In the genomic region with DNA sequence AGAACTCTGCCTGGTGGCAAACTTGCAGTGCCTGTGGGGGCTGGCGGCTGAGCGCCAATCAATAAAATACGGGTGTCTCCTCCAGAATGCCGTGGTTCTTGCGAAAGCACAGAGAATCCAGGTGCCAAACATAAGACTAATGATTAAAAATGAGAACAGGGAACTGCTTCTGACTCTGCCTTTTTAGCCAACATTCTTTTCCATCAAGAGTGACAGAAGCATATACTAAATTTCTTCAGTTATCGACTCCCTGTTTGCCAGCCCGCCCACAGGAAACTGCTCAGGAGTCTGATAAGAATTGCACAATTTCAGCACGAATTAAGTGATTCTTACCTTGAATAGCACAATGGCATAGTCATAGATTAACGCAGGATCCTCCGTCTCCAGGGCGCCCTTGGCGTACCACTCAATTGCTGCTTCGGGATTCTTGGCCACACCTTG, we compare ENCODE assay signal across 2 cellular contexts.
TF ChIP-seq lines count a peak whose summit lies in the region.

No MANE protein-coding gene starts in this region.

TF ChIP-seq in IMR-90, 13 proteins besides CTCF, POLR2A, EP300 and RAD21:
- TF ChIP-seq CHD1 (IDR thresholded peaks at IDR 0.05; ENCODE audit: low read depth, low read length), result no peak
- no peak for TF ChIP-seq BHLHE40 (IDR thresholded peaks at IDR 0.05; ENCODE audit: low read depth, low read length)
- TF ChIP-seq MAZ (IDR thresholded peaks at IDR 0.05; ENCODE audit: borderline replicate concordance, low read depth, low read length), result no peak
- no peak for TF ChIP-seq MAFK (IDR thresholded peaks at IDR 0.05; ENCODE audit: low read depth, low read length)
- no peak for TF ChIP-seq SMC3 (IDR thresholded peaks at IDR 0.05; ENCODE audit: low read depth, low read length)
- peak; percentile 20; the same call in 1 of the 2 replicates for TF ChIP-seq CEBPB (IDR thresholded peaks at IDR 0.05; ENCODE audit: low read depth, low read length)
- TF ChIP-seq FOS (IDR thresholded peaks at IDR 0.05; ENCODE audit: low read depth, low read length), result no peak
- TF ChIP-seq, protein P1, sequence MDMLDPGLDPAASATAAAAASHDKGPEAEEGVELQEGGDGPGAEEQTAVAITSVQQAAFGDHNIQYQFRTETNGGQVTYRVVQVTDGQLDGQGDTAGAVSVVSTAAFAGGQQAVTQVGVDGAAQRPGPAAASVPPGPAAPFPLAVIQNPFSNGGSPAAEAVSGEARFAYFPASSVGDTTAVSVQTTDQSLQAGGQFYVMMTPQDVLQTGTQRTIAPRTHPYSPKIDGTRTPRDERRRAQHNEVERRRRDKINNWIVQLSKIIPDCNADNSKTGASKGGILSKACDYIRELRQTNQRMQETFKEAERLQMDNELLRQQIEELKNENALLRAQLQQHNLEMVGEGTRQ (IDR thresholded peaks at IDR 0.05; ENCODE audit: low read depth, low read length), result no peak
TF ChIP-seq in IMR-90: peak in this region for 1.

TF ChIP-seq in GM23338, 12 proteins besides CTCF, POLR2A, EP300 and RAD21:
- no peak for TF ChIP-seq EZH2phosphoT487 (IDR thresholded peaks at IDR 0.05; ENCODE audit: unreplicated experiment)
- TF ChIP-seq, protein P2, sequence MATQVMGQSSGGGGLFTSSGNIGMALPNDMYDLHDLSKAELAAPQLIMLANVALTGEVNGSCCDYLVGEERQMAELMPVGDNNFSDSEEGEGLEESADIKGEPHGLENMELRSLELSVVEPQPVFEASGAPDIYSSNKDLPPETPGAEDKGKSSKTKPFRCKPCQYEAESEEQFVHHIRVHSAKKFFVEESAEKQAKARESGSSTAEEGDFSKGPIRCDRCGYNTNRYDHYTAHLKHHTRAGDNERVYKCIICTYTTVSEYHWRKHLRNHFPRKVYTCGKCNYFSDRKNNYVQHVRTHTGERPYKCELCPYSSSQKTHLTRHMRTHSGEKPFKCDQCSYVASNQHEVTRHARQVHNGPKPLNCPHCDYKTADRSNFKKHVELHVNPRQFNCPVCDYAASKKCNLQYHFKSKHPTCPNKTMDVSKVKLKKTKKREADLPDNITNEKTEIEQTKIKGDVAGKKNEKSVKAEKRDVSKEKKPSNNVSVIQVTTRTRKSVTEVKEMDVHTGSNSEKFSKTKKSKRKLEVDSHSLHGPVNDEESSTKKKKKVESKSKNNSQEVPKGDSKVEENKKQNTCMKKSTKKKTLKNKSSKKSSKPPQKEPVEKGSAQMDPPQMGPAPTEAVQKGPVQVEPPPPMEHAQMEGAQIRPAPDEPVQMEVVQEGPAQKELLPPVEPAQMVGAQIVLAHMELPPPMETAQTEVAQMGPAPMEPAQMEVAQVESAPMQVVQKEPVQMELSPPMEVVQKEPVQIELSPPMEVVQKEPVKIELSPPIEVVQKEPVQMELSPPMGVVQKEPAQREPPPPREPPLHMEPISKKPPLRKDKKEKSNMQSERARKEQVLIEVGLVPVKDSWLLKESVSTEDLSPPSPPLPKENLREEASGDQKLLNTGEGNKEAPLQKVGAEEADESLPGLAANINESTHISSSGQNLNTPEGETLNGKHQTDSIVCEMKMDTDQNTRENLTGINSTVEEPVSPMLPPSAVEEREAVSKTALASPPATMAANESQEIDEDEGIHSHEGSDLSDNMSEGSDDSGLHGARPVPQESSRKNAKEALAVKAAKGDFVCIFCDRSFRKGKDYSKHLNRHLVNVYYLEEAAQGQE (IDR thresholded peaks at IDR 0.05; ENCODE audit: unreplicated experiment), result no peak
- no peak for TF ChIP-seq EZH2 (IDR thresholded peaks at IDR 0.05; ENCODE audit: low read depth, unreplicated experiment)
- TF ChIP-seq, protein P3, sequence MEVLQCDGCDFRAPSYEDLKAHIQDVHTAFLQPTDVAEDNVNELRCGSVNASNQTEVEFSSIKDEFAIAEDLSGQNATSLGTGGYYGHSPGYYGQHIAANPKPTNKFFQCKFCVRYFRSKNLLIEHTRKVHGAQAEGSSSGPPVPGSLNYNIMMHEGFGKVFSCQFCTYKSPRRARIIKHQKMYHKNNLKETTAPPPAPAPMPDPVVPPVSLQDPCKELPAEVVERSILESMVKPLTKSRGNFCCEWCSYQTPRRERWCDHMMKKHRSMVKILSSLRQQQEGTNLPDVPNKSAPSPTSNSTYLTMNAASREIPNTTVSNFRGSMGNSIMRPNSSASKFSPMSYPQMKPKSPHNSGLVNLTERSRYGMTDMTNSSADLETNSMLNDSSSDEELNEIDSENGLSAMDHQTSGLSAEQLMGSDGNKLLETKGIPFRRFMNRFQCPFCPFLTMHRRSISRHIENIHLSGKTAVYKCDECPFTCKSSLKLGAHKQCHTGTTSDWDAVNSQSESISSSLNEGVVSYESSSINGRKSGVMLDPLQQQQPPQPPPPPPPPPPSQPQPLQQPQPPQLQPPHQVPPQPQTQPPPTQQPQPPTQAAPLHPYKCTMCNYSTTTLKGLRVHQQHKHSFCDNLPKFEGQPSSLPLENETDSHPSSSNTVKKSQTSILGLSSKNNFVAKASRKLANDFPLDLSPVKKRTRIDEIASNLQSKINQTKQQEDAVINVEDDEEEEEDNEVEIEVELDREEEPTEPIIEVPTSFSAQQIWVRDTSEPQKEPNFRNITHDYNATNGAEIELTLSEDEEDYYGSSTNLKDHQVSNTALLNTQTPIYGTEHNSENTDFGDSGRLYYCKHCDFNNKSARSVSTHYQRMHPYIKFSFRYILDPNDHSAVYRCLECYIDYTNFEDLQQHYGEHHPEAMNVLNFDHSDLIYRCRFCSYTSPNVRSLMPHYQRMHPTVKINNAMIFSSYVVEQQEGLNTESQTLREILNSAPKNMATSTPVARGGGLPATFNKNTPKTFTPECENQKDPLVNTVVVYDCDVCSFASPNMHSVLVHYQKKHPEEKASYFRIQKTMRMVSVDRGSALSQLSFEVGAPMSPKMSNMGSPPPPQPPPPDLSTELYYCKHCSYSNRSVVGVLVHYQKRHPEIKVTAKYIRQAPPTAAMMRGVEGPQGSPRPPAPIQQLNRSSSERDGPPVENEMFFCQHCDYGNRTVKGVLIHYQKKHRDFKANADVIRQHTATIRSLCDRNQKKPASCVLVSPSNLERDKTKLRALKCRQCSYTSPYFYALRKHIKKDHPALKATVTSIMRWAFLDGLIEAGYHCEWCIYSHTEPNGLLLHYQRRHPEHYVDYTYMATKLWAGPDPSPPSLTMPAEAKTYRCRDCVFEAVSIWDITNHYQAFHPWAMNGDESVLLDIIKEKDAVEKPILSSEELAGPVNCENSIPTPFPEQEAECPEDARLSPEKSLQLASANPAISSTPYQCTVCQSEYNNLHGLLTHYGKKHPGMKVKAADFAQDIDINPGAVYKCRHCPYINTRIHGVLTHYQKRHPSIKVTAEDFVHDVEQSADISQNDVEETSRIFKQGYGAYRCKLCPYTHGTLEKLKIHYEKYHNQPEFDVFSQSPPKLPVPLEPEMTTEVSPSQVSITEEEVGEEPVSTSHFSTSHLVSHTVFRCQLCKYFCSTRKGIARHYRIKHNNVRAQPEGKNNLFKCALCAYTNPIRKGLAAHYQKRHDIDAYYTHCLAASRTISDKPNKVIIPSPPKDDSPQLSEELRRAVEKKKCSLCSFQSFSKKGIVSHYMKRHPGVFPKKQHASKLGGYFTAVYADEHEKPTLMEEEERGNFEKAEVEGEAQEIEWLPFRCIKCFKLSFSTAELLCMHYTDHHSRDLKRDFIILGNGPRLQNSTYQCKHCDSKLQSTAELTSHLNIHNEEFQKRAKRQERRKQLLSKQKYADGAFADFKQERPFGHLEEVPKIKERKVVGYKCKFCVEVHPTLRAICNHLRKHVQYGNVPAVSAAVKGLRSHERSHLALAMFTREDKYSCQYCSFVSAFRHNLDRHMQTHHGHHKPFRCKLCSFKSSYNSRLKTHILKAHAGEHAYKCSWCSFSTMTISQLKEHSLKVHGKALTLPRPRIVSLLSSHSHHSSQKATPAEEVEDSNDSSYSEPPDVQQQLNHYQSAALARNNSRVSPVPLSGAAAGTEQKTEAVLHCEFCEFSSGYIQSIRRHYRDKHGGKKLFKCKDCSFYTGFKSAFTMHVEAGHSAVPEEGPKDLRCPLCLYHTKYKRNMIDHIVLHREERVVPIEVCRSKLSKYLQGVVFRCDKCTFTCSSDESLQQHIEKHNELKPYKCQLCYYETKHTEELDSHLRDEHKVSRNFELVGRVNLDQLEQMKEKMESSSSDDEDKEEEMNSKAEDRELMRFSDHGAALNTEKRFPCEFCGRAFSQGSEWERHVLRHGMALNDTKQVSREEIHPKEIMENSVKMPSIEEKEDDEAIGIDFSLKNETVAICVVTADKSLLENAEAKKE (CRISPR knock-in tag; IDR thresholded peaks at IDR 0.05), result no peak
- TF ChIP-seq, protein P4, sequence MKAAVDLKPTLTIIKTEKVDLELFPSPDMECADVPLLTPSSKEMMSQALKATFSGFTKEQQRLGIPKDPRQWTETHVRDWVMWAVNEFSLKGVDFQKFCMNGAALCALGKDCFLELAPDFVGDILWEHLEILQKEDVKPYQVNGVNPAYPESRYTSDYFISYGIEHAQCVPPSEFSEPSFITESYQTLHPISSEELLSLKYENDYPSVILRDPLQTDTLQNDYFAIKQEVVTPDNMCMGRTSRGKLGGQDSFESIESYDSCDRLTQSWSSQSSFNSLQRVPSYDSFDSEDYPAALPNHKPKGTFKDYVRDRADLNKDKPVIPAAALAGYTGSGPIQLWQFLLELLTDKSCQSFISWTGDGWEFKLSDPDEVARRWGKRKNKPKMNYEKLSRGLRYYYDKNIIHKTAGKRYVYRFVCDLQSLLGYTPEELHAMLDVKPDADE (IDR thresholded peaks at IDR 0.05), result no peak
- TF ChIP-seq ZNF331 (CRISPR knock-in tag; IDR thresholded peaks at IDR 0.05; ENCODE audit: low read depth), result no peak
- TF ChIP-seq STAT1 (IDR thresholded peaks at IDR 0.05; ENCODE audit: unreplicated experiment), result no peak
- no peak for TF ChIP-seq ZNF114 (CRISPR knock-in tag; IDR thresholded peaks at IDR 0.05)
- no peak for TF ChIP-seq JUNB (IDR thresholded peaks at IDR 0.05; ENCODE audit: unreplicated experiment)
- no peak for TF ChIP-seq POLR2AphosphoS5 (IDR thresholded peaks at IDR 0.05; ENCODE audit: low read depth)
- TF ChIP-seq CREB1 (CRISPR knock-in tag; IDR thresholded peaks at IDR 0.05; ENCODE audit: low read depth), result no peak
